8 cellular contexts compared by ENCODE assay signal in genomic region chr1:234599617-234600417, GRCh38. TPM values are rescaled to one million over a fixed set of nuclear protein-coding genes. Genes with fewer than 3 reads are reported as not detected.
A peak's percentile ranks its signal among the peaks of the same experiment; 100 is the strongest.
DNase-seq lines count a peak whose midpoint lies in the region; ATAC-seq and TF ChIP-seq lines count a peak whose summit lies in the region.

No MANE protein-coding gene starts in this region.

- peaks cover 18% of the 10 kb centered on the region for H3K36me3 Mint-ChIP-seq in activated CD4-positive, alpha-beta T cell treated with anti-CD3 and anti-CD28 coated beads for 36 hours (ENCODE audit: low read depth)

- H3K27me3 Mint-ChIP-seq in activated CD4-positive, alpha-beta T cell treated with anti-CD3 and anti-CD28 coated beads for 36 hours: no peaks in the 10 kb centered on the region

- POLR2A ChIA-PET in activated CD4-positive, alpha-beta T cell treated with anti-CD3 and anti-CD28 coated beads for 36 hours (lab: Charles Lee): interaction anchor here (0.6 to 1.9 kb wide), 4 partner anchors 10 to 503 kb away, joined by 3 to 12 read pairs (median 4); partner anchors contain the start of gene IRF2BP2

- peak overlapping the region; percentile 54 for H3K4me3 ChIP-seq in choroid plexus epithelial cell (ENCODE audit: low read depth, low read length)

- peak overlapping the region; percentile 99 for H3K27ac ChIP-seq in layer of hippocampus (ENCODE audit: low read depth, low read length)

- peak; percentile 85 for DNase-seq in Ammon's horn (ENCODE audit: low spot score)
- DNase-seq in NCI-H446 treated with DMSO at 0.1 percent for 48 hours (lab: John Stamatoyannopoulos, UW): peak; percentile 87
- peak; percentile 86 for DNase-seq in activated CD4-positive, alpha-beta T cell treated with anti-CD3 and anti-CD28 coated beads for 36 hours
- DNase-seq in choroid plexus epithelial cell (ENCODE audit: low read depth): peak; percentile 95
- DNase-seq in stimulated activated CD4-positive, alpha-beta T cell treated with anti-CD3 and anti-CD28 coated beads, Interleukin-1b, Interleukin-23, amount 100 ng/mL, for 4 hours (ENCODE audit: low read depth in 2 of 2): peak; percentile 49 to 83

- ATAC-seq in GM19035 (IDR thresholded peaks at IDR 0.05; ENCODE audit: unreplicated experiment) (peak; percentile 79), HG03175 (IDR thresholded peaks at IDR 0.05; ENCODE audit: unreplicated experiment) (peak; percentile 71)
- ATAC-seq in activated CD4-positive, alpha-beta T cell treated with anti-CD3 and anti-CD28 coated beads for 36 hours: peak; percentile 73

- H3K4me3 Mint-ChIP-seq in activated CD4-positive, alpha-beta T cell treated with anti-CD3 and anti-CD28 coated beads for 36 hours: peak overlapping the region; percentile 97

- no peaks in the 10 kb centered on the region for H3K27me3 ChIP-seq in layer of hippocampus (ENCODE audit: control insufficient read depth, insufficient read depth, low read length)

- H3K27ac Mint-ChIP-seq in activated CD4-positive, alpha-beta T cell treated with anti-CD3 and anti-CD28 coated beads for 36 hours: peak overlapping the region; percentile 91

- CTCF ChIA-PET in activated CD4-positive, alpha-beta T cell treated with anti-CD3 and anti-CD28 coated beads for 36 hours (lab: Charles Lee): interaction anchor here (0.8 to 2.5 kb wide), 5 partner anchors 11 to 157 kb away, joined by 3 to 17 read pairs (median 6); no protein-coding TSS in a partner anchor

- H3K4me1 Mint-ChIP-seq in activated CD4-positive, alpha-beta T cell treated with anti-CD3 and anti-CD28 coated beads for 36 hours: peaks cover 49% of the 10 kb centered on the region

- no peaks in the 10 kb centered on the region for H3K9me3 Mint-ChIP-seq in activated CD4-positive, alpha-beta T cell treated with anti-CD3 and anti-CD28 coated beads for 36 hours (ENCODE audit: low read depth)

- no peak for TF ChIP-seq CTCF in choroid plexus epithelial cell (conservative IDR thresholded peaks at IDR 0.05; ENCODE audit: low read depth, low read length)

- intact Hi-C loops in activated CD4-positive, alpha-beta T cell treated with anti-CD3 and anti-CD28 coated beads for 36 hours (cut with DNase I, micrococcal nuclease): loop anchor here (1.0 to 2.0 kb wide), 6 partner anchors 10 to 363 kb away; partner anchors contain the start of genes COA6 (in 1 of the 2) and IRF2BP2 (in 1 of the 2)

RNA-seq across cellular contexts. Expression of gene IRF2BP2, which starts 10.2 kb away (rescaled TPM):
- total RNA-seq in activated CD4-positive, alpha-beta T cell treated with anti-CD3 and anti-CD28 coated beads for 36 hours: 100 to 1,000 TPM; 132 to 200 TPM

Comparison
In these comparisons a context has a peak if more than half of its experiments do, and no peak if none do; other contexts are left out.
1. Peak in every context shown above with its lines: DNase-seq, ATAC-seq, H3K4me3 ChIP-seq and H3K27ac ChIP-seq.